ENCODE assay signal across 9 cellular contexts in genomic region chr12:30795410-30795659, GRCh38. TPM values are rescaled to one million over a fixed set of nuclear protein-coding genes. Genes with fewer than 3 reads are reported as not detected.
A peak's percentile ranks its signal among the peaks of the same experiment; 100 is the strongest.
DNase-seq lines count a peak whose midpoint lies in the region; ATAC-seq and TF ChIP-seq lines count a peak whose summit lies in the region.
"Had no signal": no experiment of that assay in that cellular context is flagged by ENCODE, and none has a peak within 500 bp of the region (broad histone marks: within the 10 kb centered on the region; RNA-seq: fewer than 3 reads in every experiment).

No MANE protein-coding gene starts in this region.

- H3K36me3 ChIP-seq in heart right ventricle (no peaks in the 10 kb centered on the region), mammary epithelial cell (ENCODE audit: insufficient read depth, low read length) (peaks cover 7% of the 10 kb centered on the region), mesodermal cell (ENCODE audit: control insufficient read depth, insufficient read depth, low read length) (peaks cover 23% of the 10 kb centered on the region), aorta (ENCODE audit: control insufficient read depth in 1 of 2, insufficient read depth in 2 of 2, low read length in 1 of 2) (no peaks in the 10 kb centered on the region)

- CTCF ChIA-PET in mammary epithelial cell (lab: Charles Lee; ENCODE audit: low non-redundant PET), result interaction anchor here (0.6 kb wide), 1 partner anchor 552 kb away, joined by 4 read pairs; no protein-coding TSS in a partner anchor

- H3K4me2 ChIP-seq in mammary epithelial cell (ENCODE audit: insufficient read depth, low read depth, low read length), result peak overlapping the region; percentile 99

- H3K9ac ChIP-seq in mammary epithelial cell (ENCODE audit: insufficient read depth, low read length), result peak overlapping the region; percentile 60

- no peaks in the 10 kb centered on the region for H4K20me1 ChIP-seq in mammary epithelial cell (ENCODE audit: insufficient read depth, low read length)

- H3K4me3 ChIP-seq in heart right ventricle (peak overlapping the region in 9 of 10 donors; percentile 51 to 74 (median 67)), mammary epithelial cell (replicated peaks in 1 of 3; ENCODE audit: insufficient read depth in 1 of 3, low read depth in 2 of 3, low read length in 3 of 3) (peak overlapping the region; percentile 66 to 76 (median 72)), mesodermal cell (ENCODE audit: extremely low read depth, insufficient read depth, low read length, poor library complexity, severe bottlenecking) (peak overlapping the region; percentile 59), aorta (ENCODE audit: low read length in 2 of 2) (peak overlapping the region; percentile 54 to 58)

- H3K27me3 ChIP-seq in heart right ventricle (peaks cover 0 to 37% (median 0%) of the 10 kb centered on the region in 7 donors), mammary epithelial cell (ENCODE audit: insufficient read depth, low read length) (no peaks in the 10 kb centered on the region), aorta (ENCODE audit: control insufficient read depth in 1 of 2, insufficient read depth in 2 of 2, low read length in 1 of 2) (no peaks in the 10 kb centered on the region)

- H3K27ac ChIP-seq in heart right ventricle (peak overlapping the region in 8 of 10 donors; percentile 29 to 91 (median 70)), mammary epithelial cell (ENCODE audit: insufficient read depth, low read depth, low read length) (peak overlapping the region; percentile 77), mesodermal cell (ENCODE audit: low read depth, low read length, severe bottlenecking) (peak overlapping the region; percentile 95), aorta (ENCODE audit: low read depth in 1 of 2, low read length in 2 of 2) (peak overlapping the region in 1 of 2 donors; percentile 38)

- 21 to 25% methylated on average over 14 of the region's 14 CpGs for WGBS in heart right ventricle, 2 donors
- WGBS in mammary epithelial cell (ENCODE audit: low coverage, missing lambda C conversion rate), result 0% methylated on average over 7 of the region's 14 CpGs
- WGBS in mesodermal cell (ENCODE audit: insufficient coverage in 2 of 2), 2 experiments, result 1 to 5% methylated on average over 9 to 13 of the region's 14 CpGs
- 18 to 20% methylated on average over 14 of the region's 14 CpGs for WGBS in aorta, 2 donors

- in situ Hi-C loops in mammary epithelial cell (cut with MboI; ENCODE audit: low sequenced_read_pairs in 2 of 2), result no loop called here

- dilution Hi-C loops in mammary epithelial cell (cut with HindIII; ENCODE audit: low sequenced_read_pairs), result no loop called here

- peaks cover 5% of the 10 kb centered on the region for H3K79me2 ChIP-seq in mammary epithelial cell (ENCODE audit: insufficient read depth, low read length)

- ATAC-seq in heart right ventricle (no peak), Right ventricle myocardium superior (ENCODE audit: poor library complexity) (no peak), aorta (ENCODE audit: low FRiP score) (no peak)

- intact Hi-C loops in heart right ventricle (cut with DNase I), result loop anchor here in 5 of 10 donors (5.0 to 10.0 kb wide), 3 partner anchors 38 to 101 kb away; partner anchors contain the start of genes CAPRIN2 (in 1 of the 5) and IPO8 (in 1 of the 5)
- intact Hi-C loops in Right ventricle myocardium superior (cut with DNase I), result no loop called here
- intact Hi-C loops in mammary epithelial cell (cut with micrococcal nuclease), result loop anchor here (1.0 to 2.0 kb wide), 3 partner anchors 40 to 379 kb away; partner anchors contain the start of gene IPO8
- intact Hi-C loops in aorta (cut with DNase I), result loop anchor here (2.0 to 10.0 kb wide), 3 partner anchors 38 to 101 kb away; partner anchors contain the start of genes CAPRIN2 (in 1 of the 2) and IPO8 (in 1 of the 2)

- BruUV-seq in mammary epithelial cell (replicated peaks; lab: Mats Ljungman, UMichigan), result no TSS peak

- no peaks in the 10 kb centered on the region for H3K9me3 ChIP-seq in heart right ventricle
- no peaks in the 10 kb centered on the region for H3K9me3 ChIP-seq in mammary epithelial cell (replicated peaks; ENCODE audit: insufficient read depth, low read length)
- H3K9me3 ChIP-seq in mesodermal cell (ENCODE audit: control insufficient read depth, low read length), result peaks cover 3% of the 10 kb centered on the region
- no peaks in the 10 kb centered on the region for H3K9me3 ChIP-seq in aorta (ENCODE audit: control insufficient read depth, low read length)

- DNase-seq in heart right ventricle (no peak), Right ventricle myocardium superior (no peak), mammary epithelial cell (no peak), aorta (no peak), NCI-H524 treated with DMSO at 0.1 percent for 48 hours (lab: John Stamatoyannopoulos, UW) (no peak), AML-193 (lab: John Stamatoyannopoulos, UW) (no peak), superior temporal gyrus (ENCODE audit: extremely low spot score) (no peak)
- DNase-seq: GDM1 had no signal

- H3K4me1 ChIP-seq in heart right ventricle, result peaks cover 4 to 28% (median 16%) of the 10 kb centered on the region in 9 donors
- peaks cover 47% of the 10 kb centered on the region for H3K4me1 ChIP-seq in mammary epithelial cell (ENCODE audit: insufficient read depth, low read length)
- peaks cover 31% of the 10 kb centered on the region for H3K4me1 ChIP-seq in mesodermal cell (ENCODE audit: control insufficient read depth, insufficient read depth, low read length, poor library complexity, severe bottlenecking)
- H3K4me1 ChIP-seq in aorta (ENCODE audit: control insufficient read depth in 1 of 2, insufficient read depth in 2 of 2, low read length in 2 of 2), result no peaks in the 10 kb centered on the region

- H2AFZ ChIP-seq in mammary epithelial cell (ENCODE audit: low read depth, low read length), result peak overlapping the region; percentile 90

- TF ChIP-seq CTCF in heart right ventricle (IDR thresholded peaks at IDR 0.05), result no peak
- no peak for TF ChIP-seq CTCF in mammary epithelial cell (conservative IDR thresholded peaks at IDR 0.05 in 1 of 2, IDR thresholded peaks at IDR 0.05 in 1 of 2; ENCODE audit: extremely low read depth in 1 of 2, insufficient read depth in 1 of 2, low read depth in 1 of 2, low read length in 2 of 2)

RNA-seq across cellular contexts. Expression of gene CAPRIN2, which starts 40.6 kb away (rescaled TPM):
- total RNA-seq in heart right ventricle (10 to 100 TPM; 22.2 to 33.0 (median 28.9) TPM), Right ventricle myocardium superior (21.2 TPM), mammary epithelial cell (10 to 100 TPM; 17.2 to 38.0 TPM), aorta (10 to 100 TPM; 26.5 to 41.2 TPM)
- polyA plus RNA-seq in heart right ventricle (10 to 100 TPM; 10.4 to 20.6 TPM), mammary epithelial cell (10.7 TPM), aorta (10 to 100 TPM in 1 of 2 donors, 1 to 10 TPM in 1; 7.5 to 43.5 TPM)
- 1.7 TPM for polyA minus RNA-seq in mammary epithelial cell
- 41.6 TPM for polyA plus RNA-seq in mesodermal cell (2013, experiment 1 of 2)
- 34.7 TPM for polyA plus RNA-seq in mesodermal cell (2013, experiment 2 of 2)
